In the genomic region with DNA sequence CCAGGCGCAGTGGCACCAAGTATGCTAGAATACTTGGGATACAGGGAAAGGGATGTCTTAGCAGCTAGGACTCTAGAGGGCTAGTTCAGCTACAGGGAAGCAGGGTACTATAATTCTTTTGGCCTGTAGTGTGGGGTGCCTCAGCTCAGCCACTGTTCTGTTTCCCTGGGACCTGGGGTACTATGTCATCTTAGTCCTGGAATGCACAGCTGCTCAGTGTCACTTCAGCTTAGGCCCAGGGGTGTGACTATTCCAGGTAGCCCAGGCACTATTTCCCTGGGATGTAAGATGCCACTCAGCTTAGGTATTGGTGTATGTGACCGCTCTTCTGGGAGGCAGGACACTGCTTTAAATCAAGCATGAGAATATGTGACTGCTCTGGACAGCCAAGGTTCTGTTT, we compare ENCODE assay signal across 1 cellular context.
TF ChIP-seq lines count a peak whose summit lies in the region.

No MANE protein-coding gene starts in this region.

TF ChIP-seq in H1, 55 proteins besides CTCF, POLR2A, EP300 and RAD21 (continued from another document):
- TF ChIP-seq JUN (IDR thresholded peaks at IDR 0.05; ENCODE audit: low read depth, low read length): no peak
- no peak for TF ChIP-seq SIX5 (IDR thresholded peaks at IDR 0.05; ENCODE audit: low read depth, low read length)
- no peak for TF ChIP-seq CBX5 (IDR thresholded peaks at IDR 0.05; ENCODE audit: low read depth, low read length)
- no peak for TF ChIP-seq ASH2L (IDR thresholded peaks at IDR 0.05; ENCODE audit: low read length)
- no peak for TF ChIP-seq CEBPB (IDR thresholded peaks at IDR 0.05; ENCODE audit: low read depth, low read length)
- TF ChIP-seq CREB1 (IDR thresholded peaks at IDR 0.05): no peak
- TF ChIP-seq, protein P1, sequence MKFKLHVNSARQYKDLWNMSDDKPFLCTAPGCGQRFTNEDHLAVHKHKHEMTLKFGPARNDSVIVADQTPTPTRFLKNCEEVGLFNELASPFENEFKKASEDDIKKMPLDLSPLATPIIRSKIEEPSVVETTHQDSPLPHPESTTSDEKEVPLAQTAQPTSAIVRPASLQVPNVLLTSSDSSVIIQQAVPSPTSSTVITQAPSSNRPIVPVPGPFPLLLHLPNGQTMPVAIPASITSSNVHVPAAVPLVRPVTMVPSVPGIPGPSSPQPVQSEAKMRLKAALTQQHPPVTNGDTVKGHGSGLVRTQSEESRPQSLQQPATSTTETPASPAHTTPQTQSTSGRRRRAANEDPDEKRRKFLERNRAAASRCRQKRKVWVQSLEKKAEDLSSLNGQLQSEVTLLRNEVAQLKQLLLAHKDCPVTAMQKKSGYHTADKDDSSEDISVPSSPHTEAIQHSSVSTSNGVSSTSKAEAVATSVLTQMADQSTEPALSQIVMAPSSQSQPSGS (IDR thresholded peaks at IDR 0.05; ENCODE audit: low read length): no peak
- no peak for TF ChIP-seq RXRA (IDR thresholded peaks at IDR 0.05; ENCODE audit: insufficient read depth, low read depth, low read length)
